10 cellular contexts compared by ENCODE assay signal in the genomic region with DNA sequence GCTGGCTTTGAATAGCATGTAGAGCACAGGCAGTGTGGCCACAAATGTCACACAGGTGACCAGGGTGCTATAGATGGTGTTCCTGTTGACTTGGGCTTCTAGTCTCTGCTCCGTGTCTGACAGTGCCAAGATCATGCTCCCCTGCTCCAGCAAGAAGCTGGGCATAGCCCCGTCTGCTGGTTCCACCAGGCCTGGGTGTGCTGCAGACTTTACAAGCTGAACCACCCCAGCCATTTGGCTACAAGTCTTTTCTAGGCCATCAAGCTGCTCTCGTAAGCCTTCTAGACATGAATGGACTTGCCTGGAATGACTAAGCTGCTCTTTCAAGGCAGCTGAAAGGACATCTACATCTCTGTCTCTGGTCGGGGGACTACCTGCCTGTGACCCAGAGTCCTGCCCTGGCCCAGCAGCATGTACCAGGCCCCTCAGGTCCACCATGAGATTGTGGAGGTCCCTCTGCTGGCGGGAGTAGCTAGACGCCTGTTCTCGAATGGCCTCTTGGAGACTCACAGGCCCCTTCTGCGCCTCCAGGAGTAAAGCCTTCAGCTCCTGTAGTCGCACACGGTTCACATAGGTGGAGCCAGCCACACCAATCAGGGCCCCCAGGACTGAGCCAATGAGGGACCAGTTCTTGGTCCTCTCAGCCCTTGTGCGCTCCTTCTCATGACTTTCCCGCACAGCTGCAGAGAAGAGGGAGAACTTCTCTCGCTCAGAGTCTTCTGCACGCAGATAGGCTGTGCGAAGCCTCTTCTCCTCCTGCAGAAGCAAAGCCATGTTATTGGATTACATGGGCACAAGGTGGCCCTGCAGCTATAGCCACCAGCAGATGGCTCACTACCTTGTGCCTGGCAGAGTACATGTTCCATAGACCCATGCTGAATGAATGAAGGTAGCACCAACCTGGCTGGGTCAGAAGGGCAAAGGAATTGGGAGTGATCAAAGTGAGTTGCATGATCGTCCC. TPM values are rescaled to one million over a fixed set of nuclear protein-coding genes. Genes with fewer than 3 reads are reported as not detected.
DNase-seq lines count a peak whose midpoint lies in the region; ATAC-seq and TF ChIP-seq lines count a peak whose summit lies in the region.
"Had no signal": no experiment of that assay in that cellular context is flagged by ENCODE, and none has a peak within 500 bp of the region (broad histone marks: within the 10 kb centered on the region; RNA-seq: fewer than 3 reads in every experiment).

No MANE protein-coding gene starts in this region.

- peak overlapping the region; percentile 77 for H2BK5ac ChIP-seq in IMR-90 (ENCODE audit: low read depth, low read length, poor library complexity, severe bottlenecking)

- H3K4me3 Mint-ChIP-seq in CD4-positive, alpha-beta T cell, result peak overlapping the region; percentile 38

- peaks cover 5% of the 10 kb centered on the region for H3K9me1 ChIP-seq in IMR-90 (ENCODE audit: insufficient read depth, low read length)

- H3K36me3 ChIP-seq in IMR-90 (ENCODE audit: control insufficient read depth, insufficient read depth, low read length) (peaks cover 18% of the 10 kb centered on the region), colonic mucosa (no peaks in the 10 kb centered on the region), mucosa of rectum (ENCODE audit: control insufficient read depth in 2 of 2, insufficient read depth in 2 of 2, low read length in 2 of 2) (peaks cover 0 to 4% of the 10 kb centered on the region in 2 donors)

- no TSS peak for BruUV-seq in IMR-90 (replicated peaks; lab: Mats Ljungman, UMichigan)

- H2AK5ac ChIP-seq in IMR-90 (ENCODE audit: low read depth, low read length), result no peak overlapping the region

- peak overlapping the region in 1 of 2 experiments; percentile 8; a peak in 1 of 4 replicates for H4K8ac ChIP-seq in IMR-90 (ENCODE audit: low read depth in 2 of 2, low read length in 2 of 2)

- H3K4me3 ChIP-seq in IMR-90 (ENCODE audit: insufficient read depth, low read depth, low read length), result no peak overlapping the region
- H3K4me3 ChIP-seq in colonic mucosa, result no peak overlapping the region
- H3K4me3 ChIP-seq in mucosa of rectum (ENCODE audit: low read length in 2 of 2), result peak overlapping the region; percentile 39 to 46

- peaks cover 18% of the 10 kb centered on the region for H3K4me1 Mint-ChIP-seq in CD4-positive, alpha-beta T cell (ENCODE audit: low read depth)

- peak overlapping the region; percentile 83 for H4K91ac ChIP-seq in IMR-90 (ENCODE audit: insufficient read depth, low read depth, low read length)

- H4K20me1 ChIP-seq in IMR-90 (ENCODE audit: insufficient read depth, low read length), result peaks cover 7% of the 10 kb centered on the region

- TF ChIP-seq POLR2A in IMR-90 (IDR thresholded peaks at IDR 0.05; ENCODE audit: low read depth, low read length), result no peak

- H2BK120ac ChIP-seq in IMR-90 (ENCODE audit: low read depth, low read length), result peak overlapping the region; percentile 41; the same call in 1 of the 2 replicates

- peak overlapping the region; percentile 47 for H3K4ac ChIP-seq in IMR-90 (ENCODE audit: low read depth, low read length)

- peaks cover 10% of the 10 kb centered on the region for H3K36me3 Mint-ChIP-seq in CD4-positive, alpha-beta T cell (ENCODE audit: low read depth)

- ATAC-seq in CD4-positive, alpha-beta T cell (ENCODE audit: poor library complexity), result no peak
- ATAC-seq in IMR-90 (ENCODE audit: low read depth) (no peak), GM18870 (IDR thresholded peaks at IDR 0.05; ENCODE audit: unreplicated experiment) (no peak)
- ATAC-seq: naive thymus-derived CD8-positive, alpha-beta T cell had no signal

- WGBS in IMR-90 (ENCODE audit: extremely low coverage in 2 of 2, insufficient read length in 1 of 2), 2 experiments, result 81% methylated on average over 9 of the region's 16 CpGs; no CpG with 5 or more reads in 1 of the 2 experiments

- H3K9me3 Mint-ChIP-seq in CD4-positive, alpha-beta T cell, result no peaks in the 10 kb centered on the region
- H3K9me3 Mint-ChIP-seq: naive thymus-derived CD8-positive, alpha-beta T cell had no signal

- no peaks in the 10 kb centered on the region for H3K27me3 Mint-ChIP-seq in CD4-positive, alpha-beta T cell

- POLR2A ChIA-PET in CD4-positive, alpha-beta T cell (lab: Charles Lee), result no interaction called here
- POLR2A ChIA-PET in IMR-90 (lab: Charles Lee; ENCODE audit: unreplicated experiment), result no interaction called here

- H3K14ac ChIP-seq in IMR-90 (replicated peaks; ENCODE audit: low read depth, low read length), result no peak overlapping the region

- CTCF ChIA-PET in CD4-positive, alpha-beta T cell (lab: Charles Lee), result interaction anchor here (0.5 to 1.2 kb wide), 3 partner anchors 21 to 75 kb away, joined by 3 read pairs; no protein-coding TSS in a partner anchor
- CTCF ChIA-PET in IMR-90 (lab: Yijun Ruan, JAX), result interaction anchor here (0.9 to 2.7 kb wide), 3 partner anchors 32 to 159 kb away, joined by 4 to 16 read pairs (median 4); no protein-coding TSS in a partner anchor

- no peak for DNase-seq in CD4-positive, alpha-beta T cell
- DNase-seq in IMR-90, result peak; percentile 14
- DNase-seq in colonic mucosa, result peak; percentile 46
- no peak for DNase-seq in stimulated activated CD4-positive, alpha-beta T cell treated with anti-CD3 and anti-CD28 coated beads, Interleukin-2, amount 100 ng/mL, for 24 hours
- no peak for DNase-seq in SHP77 (lab: John Stamatoyannopoulos, UW)
- DNase-seq in activated gamma-delta T cell treated with Interleukin-2 at 50 U/mL for 16 hours, result no peak
- DNase-seq: NCI-H146 had no signal

- peaks cover 12 to 32% of the 10 kb centered on the region in 2 experiments; a peak in 3 of 4 replicates for H3K79me1 ChIP-seq in IMR-90 (ENCODE audit: low read depth in 1 of 2, low read length in 2 of 2)

- in situ Hi-C loops in IMR-90 (cut with MboI; ENCODE audit: low sequenced_read_pairs), result no loop called here

- peak overlapping the region; percentile 66 for H2AK9ac ChIP-seq in IMR-90 (replicated peaks; ENCODE audit: low read depth, low read length, poor library complexity)

- intact Hi-C loops in CD4-positive, alpha-beta T cell (cut with DNase I, micrococcal nuclease), result no loop called here
- intact Hi-C loops in IMR-90 (cut with micrococcal nuclease) (no loop called here), colonic mucosa (cut with DNase I) (no loop called here)

- no peak overlapping the region for H3K56ac ChIP-seq in IMR-90 (ENCODE audit: extremely low read depth, insufficient read depth, low read length)

- no peak overlapping the region for H3K27ac Mint-ChIP-seq in CD4-positive, alpha-beta T cell

- TF ChIP-seq CTCF in CD4-positive, alpha-beta T cell (IDR thresholded peaks at IDR 0.05), result no peak
- TF ChIP-seq CTCF in IMR-90 (conservative IDR thresholded peaks at IDR 0.05; ENCODE audit: low read depth, low read length) (0 out of 2 replicates have a peak, but pooled peaks have one; percentile 16), colonic mucosa (IDR thresholded peaks at IDR 0.05) (no peak)

- H3K27ac ChIP-seq in CD4-positive, alpha-beta T cell (ENCODE audit: low read depth, low read length), result no peak overlapping the region
- 0 out of 2 replicates have a peak overlapping the region, but pooled peaks have one; percentile 21 for H3K27ac ChIP-seq in IMR-90 (ENCODE audit: insufficient read depth, low read length)
- H3K27ac ChIP-seq in colonic mucosa, result peak overlapping the region; percentile 67
- H3K27ac ChIP-seq in mucosa of rectum (ENCODE audit: low read depth in 2 of 2, low read length in 2 of 2), result peak overlapping the region; percentile 82 to 84

- dilution Hi-C loops in IMR-90 (cut with HindIII; ENCODE audit: low sequenced_read_pairs, unreplicated experiment), result no loop called here

- no peak overlapping the region for H3K4me2 ChIP-seq in IMR-90 (ENCODE audit: low read depth, low read length)

- peak overlapping the region; percentile 61; the same call in 1 of the 2 replicates for H2BK20ac ChIP-seq in IMR-90 (ENCODE audit: low read depth, low read length)

- no peaks in the 10 kb centered on the region for H3K27me3 ChIP-seq in CD4-positive, alpha-beta T cell (ENCODE audit: control insufficient read depth, insufficient read depth, low read length)
- H3K27me3 ChIP-seq in IMR-90 (ENCODE audit: control insufficient read depth, insufficient read depth, low read length), result no peaks in the 10 kb centered on the region
- H3K27me3 ChIP-seq in colonic mucosa, result no peaks in the 10 kb centered on the region
- H3K27me3 ChIP-seq in mucosa of rectum (ENCODE audit: control insufficient read depth in 2 of 2, insufficient read depth in 2 of 2, low read length in 2 of 2), result no peaks in the 10 kb centered on the region

- peak overlapping the region; percentile 26 for H2AFZ ChIP-seq in IMR-90 (replicated peaks; ENCODE audit: low read length, poor library complexity)

- H3K18ac ChIP-seq in IMR-90 (ENCODE audit: low read depth, low read length), result peak overlapping the region; percentile 68

- peak overlapping the region; percentile 71; the same call in 1 of the 2 replicates for H4K5ac ChIP-seq in IMR-90 (ENCODE audit: low read depth, low read length)

- H3K23ac ChIP-seq in IMR-90 (ENCODE audit: low read depth, low read length), result no peak overlapping the region

- no peak overlapping the region for H3K9ac ChIP-seq in IMR-90 (ENCODE audit: low read depth, low read length)
- peak overlapping the region in 1 of 2 donors; percentile 48 for H3K9ac ChIP-seq in colonic mucosa (ENCODE audit: low read depth in 2 of 2, low read length in 2 of 2)
- peak overlapping the region in 1 of 2 donors; percentile 29 for H3K9ac ChIP-seq in mucosa of rectum (ENCODE audit: low read depth in 1 of 2, low read length in 2 of 2)

- no peak overlapping the region for H2BK15ac ChIP-seq in IMR-90 (ENCODE audit: low read depth, low read length)

- H3K4me1 ChIP-seq in IMR-90 (ENCODE audit: control insufficient read depth, insufficient read depth, low read length) (peaks cover 8% of the 10 kb centered on the region; the same call in 1 of the 2 replicates), colonic mucosa (peaks cover 28% of the 10 kb centered on the region), mucosa of rectum (ENCODE audit: control insufficient read depth in 2 of 2, insufficient read depth in 2 of 2, low read length in 2 of 2) (peaks cover 49 to 51% of the 10 kb centered on the region in 2 donors)

- TF ChIP-seq RAD21 in IMR-90 (IDR thresholded peaks at IDR 0.05; ENCODE audit: low read length), result no peak

- no peaks in the 10 kb centered on the region for H3K9me3 ChIP-seq in CD4-positive, alpha-beta T cell (ENCODE audit: control insufficient read depth, low read length)
- H3K9me3 ChIP-seq in IMR-90 (ENCODE audit: control insufficient read depth, insufficient read depth, low read length), result no peaks in the 10 kb centered on the region
- H3K9me3 ChIP-seq in colonic mucosa, result no peaks in the 10 kb centered on the region
- no peaks in the 10 kb centered on the region for H3K9me3 ChIP-seq in mucosa of rectum (ENCODE audit: control insufficient read depth in 2 of 2, low read length in 2 of 2)

RNA-seq across cellular contexts. Expression of gene PLXNB1, which starts 2.8 kb away (rescaled TPM):
- 1 to 10 TPM; 1.1 to 2.0 TPM for total RNA-seq in CD4-positive, alpha-beta T cell
- total RNA-seq in IMR-90 (2012; rRNA removed) (5.2 and 9.2 TPM in 2 replicates), colonic mucosa (100 to 1,000 TPM in 1 of 2 donors, 10 to 100 TPM in 1; 70.6 to 131 TPM)
- polyA plus RNA-seq in IMR-90 (2012; rRNA removed), result 25.3 and 27.0 TPM in 2 replicates
- polyA plus RNA-seq in IMR-90 (2012; cell fraction: cytosol; rRNA removed), result 11.3 and 16.3 TPM in 2 replicates
- polyA plus RNA-seq in IMR-90 (2012; cell fraction: nucleus; rRNA removed; ENCODE audit: low replicate concordance), result 156 and 317 TPM in 2 replicates
- polyA plus RNA-seq: naive thymus-derived CD8-positive, alpha-beta T cell had no signal

RNA-seq across cellular contexts. Expression of gene CCDC51, which starts 7.2 kb away (rescaled TPM):
- total RNA-seq in CD4-positive, alpha-beta T cell, result 1 to 10 TPM; 5.5 to 5.8 TPM
- total RNA-seq in IMR-90 (2012; rRNA removed), result 15.3 and 16.1 TPM in 2 replicates
- 11.0 TPM in 2 replicates for polyA plus RNA-seq in IMR-90 (2012; rRNA removed)
- polyA plus RNA-seq in IMR-90 (2012; cell fraction: cytosol; rRNA removed), result 11.0 and 14.3 TPM in 2 replicates
- polyA plus RNA-seq in IMR-90 (2012; cell fraction: nucleus; rRNA removed; ENCODE audit: low replicate concordance), result 4.0 and 4.7 TPM in 2 replicates
- total RNA-seq in colonic mucosa, result 10 to 100 TPM; 11.8 to 21.5 TPM

RNA-seq across cellular contexts. Expression of gene TMA7, which starts 7.4 kb away (rescaled TPM):
- total RNA-seq in CD4-positive, alpha-beta T cell, result 100 to 1,000 TPM; 289 to 297 TPM
- total RNA-seq in IMR-90 (2012; rRNA removed) (81.9 and 131 TPM in 2 replicates), colonic mucosa (100 to 1,000 TPM; 185 to 259 TPM)
- polyA plus RNA-seq in IMR-90 (2012; rRNA removed), result 220 and 240 TPM in 2 replicates
- polyA plus RNA-seq in IMR-90 (2012; cell fraction: cytosol; rRNA removed), result 76.2 and 162 TPM in 2 replicates
- 19.3 and 97.5 TPM in 2 replicates for polyA plus RNA-seq in IMR-90 (2012; cell fraction: nucleus; rRNA removed; ENCODE audit: low replicate concordance)

RNA-seq across cellular contexts. Expression of gene ATRIP, which starts 13.8 kb away (rescaled TPM):
- total RNA-seq in CD4-positive, alpha-beta T cell, result 10 to 100 TPM in 1 of 2 experiments, 1 to 10 TPM in 1; 8.8 to 10.3 TPM
- total RNA-seq in IMR-90 (2012; rRNA removed), result 7.2 and 10.8 TPM in 2 replicates
- 6.8 and 7.2 TPM in 2 replicates for polyA plus RNA-seq in IMR-90 (2012; rRNA removed)
- polyA plus RNA-seq in IMR-90 (2012; cell fraction: cytosol; rRNA removed), result 3.8 and 4.0 TPM in 2 replicates
- 8.2 and 14.4 TPM in 2 replicates for polyA plus RNA-seq in IMR-90 (2012; cell fraction: nucleus; rRNA removed; ENCODE audit: low replicate concordance)
- total RNA-seq in colonic mucosa, result 1 to 10 TPM; 3.2 to 8.6 TPM

Comparison
In these comparisons a context has a peak if more than half of its experiments do, and no peak if none do; other contexts are left out.
1. DNase-seq: peak in IMR-90 (single experiment) and colonic mucosa (single experiment); none in CD4-positive, alpha-beta T cell (0 of 10), stimulated activated CD4-positive, alpha-beta T cell treated with anti-CD3 and anti-CD28 coated beads, Interleukin-2, amount 100 ng/mL, for 24 hours (0 of 2), SHP77 (0 of 2) and activated gamma-delta T cell treated with Interleukin-2 at 50 U/mL for 16 hours (single experiment).
2. H3K4me3 ChIP-seq: peak in mucosa of rectum (2 of 2); none in IMR-90 (single experiment) and colonic mucosa (single experiment).